Comparison of ENCODE assay signal across 1 cellular context in the genomic region with DNA sequence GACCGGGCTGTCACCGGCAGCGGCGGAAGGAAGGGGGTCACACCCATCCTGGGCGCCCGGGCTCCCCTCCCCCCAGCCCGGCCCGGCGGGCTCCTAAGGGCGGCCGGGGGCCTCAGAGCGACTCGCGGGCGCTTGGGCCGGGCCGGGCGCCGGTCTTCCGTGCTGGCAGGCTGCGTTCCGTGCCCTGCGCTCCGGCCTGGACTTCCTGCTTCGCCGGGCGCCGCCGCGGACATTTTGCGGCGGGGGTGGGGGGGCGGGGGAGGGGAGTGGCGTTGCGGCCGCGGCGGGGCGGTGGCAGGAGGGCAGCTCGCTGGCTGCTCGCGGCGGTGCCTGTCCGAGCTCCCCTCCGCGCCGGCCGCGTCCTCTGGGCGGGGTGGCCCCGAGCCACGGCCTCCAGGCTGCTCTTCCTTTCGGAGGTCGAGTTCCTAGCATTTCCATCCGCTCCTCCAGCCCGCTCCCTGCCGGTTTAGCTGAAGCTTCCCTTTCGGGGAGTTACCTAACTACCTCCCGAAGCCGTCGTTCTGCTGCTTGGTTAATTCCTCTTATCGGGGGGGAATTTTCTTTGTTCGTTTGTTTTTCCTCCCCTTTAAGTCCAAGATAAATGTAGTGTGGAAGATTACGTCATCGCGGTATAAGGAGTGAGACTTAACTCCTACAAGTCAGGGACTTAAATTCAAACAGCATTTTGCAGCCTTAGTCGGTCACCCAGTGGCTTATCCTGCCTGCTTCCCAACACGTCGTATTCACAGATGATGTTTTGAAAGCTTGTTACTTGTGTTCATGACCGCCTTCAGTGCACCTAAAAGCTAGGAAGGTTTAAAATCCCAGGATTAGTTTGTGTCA.
TF ChIP-seq lines count a peak whose summit lies in the region.

No MANE protein-coding gene starts in this region.

TF ChIP-seq in HEK293, 187 proteins besides CTCF, POLR2A, EP300 and RAD21 (continued from another document and continues in another):
- TF ChIP-seq, protein P1, sequence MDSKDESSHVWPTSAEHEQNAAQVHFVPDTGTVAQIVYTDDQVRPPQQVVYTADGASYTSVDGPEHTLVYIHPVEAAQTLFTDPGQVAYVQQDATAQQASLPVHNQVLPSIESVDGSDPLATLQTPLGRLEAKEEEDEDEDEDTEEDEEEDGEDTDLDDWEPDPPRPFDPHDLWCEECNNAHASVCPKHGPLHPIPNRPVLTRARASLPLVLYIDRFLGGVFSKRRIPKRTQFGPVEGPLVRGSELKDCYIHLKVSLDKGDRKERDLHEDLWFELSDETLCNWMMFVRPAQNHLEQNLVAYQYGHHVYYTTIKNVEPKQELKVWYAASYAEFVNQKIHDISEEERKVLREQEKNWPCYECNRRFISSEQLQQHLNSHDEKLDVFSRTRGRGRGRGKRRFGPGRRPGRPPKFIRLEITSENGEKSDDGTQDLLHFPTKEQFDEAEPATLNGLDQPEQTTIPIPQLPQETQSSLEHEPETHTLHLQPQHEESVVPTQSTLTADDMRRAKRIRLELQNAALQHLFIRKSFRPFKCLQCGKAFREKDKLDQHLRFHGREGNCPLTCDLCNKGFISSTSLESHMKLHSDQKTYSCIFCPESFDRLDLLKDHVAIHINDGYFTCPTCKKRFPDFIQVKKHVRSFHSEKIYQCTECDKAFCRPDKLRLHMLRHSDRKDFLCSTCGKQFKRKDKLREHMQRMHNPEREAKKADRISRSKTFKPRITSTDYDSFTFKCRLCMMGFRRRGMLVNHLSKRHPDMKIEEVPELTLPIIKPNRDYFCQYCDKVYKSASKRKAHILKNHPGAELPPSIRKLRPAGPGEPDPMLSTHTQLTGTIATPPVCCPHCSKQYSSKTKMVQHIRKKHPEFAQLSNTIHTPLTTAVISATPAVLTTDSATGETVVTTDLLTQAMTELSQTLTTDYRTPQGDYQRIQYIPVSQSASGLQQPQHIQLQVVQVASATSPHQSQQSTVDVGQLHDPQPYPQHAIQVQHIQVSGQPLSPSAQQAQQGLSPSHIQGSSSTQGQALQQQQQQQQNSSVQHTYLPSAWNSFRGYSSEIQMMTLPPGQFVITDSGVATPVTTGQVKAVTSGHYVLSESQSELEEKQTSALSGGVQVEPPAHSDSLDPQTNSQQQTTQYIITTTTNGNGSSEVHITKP (tag by site-specific recombination; IDR thresholded peaks at IDR 0.05): peak; percentile 84
- TF ChIP-seq, protein P2, sequence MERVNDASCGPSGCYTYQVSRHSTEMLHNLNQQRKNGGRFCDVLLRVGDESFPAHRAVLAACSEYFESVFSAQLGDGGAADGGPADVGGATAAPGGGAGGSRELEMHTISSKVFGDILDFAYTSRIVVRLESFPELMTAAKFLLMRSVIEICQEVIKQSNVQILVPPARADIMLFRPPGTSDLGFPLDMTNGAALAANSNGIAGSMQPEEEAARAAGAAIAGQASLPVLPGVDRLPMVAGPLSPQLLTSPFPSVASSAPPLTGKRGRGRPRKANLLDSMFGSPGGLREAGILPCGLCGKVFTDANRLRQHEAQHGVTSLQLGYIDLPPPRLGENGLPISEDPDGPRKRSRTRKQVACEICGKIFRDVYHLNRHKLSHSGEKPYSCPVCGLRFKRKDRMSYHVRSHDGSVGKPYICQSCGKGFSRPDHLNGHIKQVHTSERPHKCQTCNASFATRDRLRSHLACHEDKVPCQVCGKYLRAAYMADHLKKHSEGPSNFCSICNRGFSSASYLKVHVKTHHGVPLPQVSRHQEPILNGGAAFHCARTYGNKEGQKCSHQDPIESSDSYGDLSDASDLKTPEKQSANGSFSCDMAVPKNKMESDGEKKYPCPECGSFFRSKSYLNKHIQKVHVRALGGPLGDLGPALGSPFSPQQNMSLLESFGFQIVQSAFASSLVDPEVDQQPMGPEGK (tag by site-specific recombination; IDR thresholded peaks at IDR 0.05): peak; percentile 88
- TF ChIP-seq, protein P3, sequence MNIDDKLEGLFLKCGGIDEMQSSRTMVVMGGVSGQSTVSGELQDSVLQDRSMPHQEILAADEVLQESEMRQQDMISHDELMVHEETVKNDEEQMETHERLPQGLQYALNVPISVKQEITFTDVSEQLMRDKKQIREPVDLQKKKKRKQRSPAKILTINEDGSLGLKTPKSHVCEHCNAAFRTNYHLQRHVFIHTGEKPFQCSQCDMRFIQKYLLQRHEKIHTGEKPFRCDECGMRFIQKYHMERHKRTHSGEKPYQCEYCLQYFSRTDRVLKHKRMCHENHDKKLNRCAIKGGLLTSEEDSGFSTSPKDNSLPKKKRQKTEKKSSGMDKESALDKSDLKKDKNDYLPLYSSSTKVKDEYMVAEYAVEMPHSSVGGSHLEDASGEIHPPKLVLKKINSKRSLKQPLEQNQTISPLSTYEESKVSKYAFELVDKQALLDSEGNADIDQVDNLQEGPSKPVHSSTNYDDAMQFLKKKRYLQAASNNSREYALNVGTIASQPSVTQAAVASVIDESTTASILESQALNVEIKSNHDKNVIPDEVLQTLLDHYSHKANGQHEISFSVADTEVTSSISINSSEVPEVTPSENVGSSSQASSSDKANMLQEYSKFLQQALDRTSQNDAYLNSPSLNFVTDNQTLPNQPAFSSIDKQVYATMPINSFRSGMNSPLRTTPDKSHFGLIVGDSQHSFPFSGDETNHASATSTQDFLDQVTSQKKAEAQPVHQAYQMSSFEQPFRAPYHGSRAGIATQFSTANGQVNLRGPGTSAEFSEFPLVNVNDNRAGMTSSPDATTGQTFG (tag by site-specific recombination; IDR thresholded peaks at IDR 0.05; ENCODE audit: borderline replicate concordance): no peak
- TF ChIP-seq, protein P4, sequence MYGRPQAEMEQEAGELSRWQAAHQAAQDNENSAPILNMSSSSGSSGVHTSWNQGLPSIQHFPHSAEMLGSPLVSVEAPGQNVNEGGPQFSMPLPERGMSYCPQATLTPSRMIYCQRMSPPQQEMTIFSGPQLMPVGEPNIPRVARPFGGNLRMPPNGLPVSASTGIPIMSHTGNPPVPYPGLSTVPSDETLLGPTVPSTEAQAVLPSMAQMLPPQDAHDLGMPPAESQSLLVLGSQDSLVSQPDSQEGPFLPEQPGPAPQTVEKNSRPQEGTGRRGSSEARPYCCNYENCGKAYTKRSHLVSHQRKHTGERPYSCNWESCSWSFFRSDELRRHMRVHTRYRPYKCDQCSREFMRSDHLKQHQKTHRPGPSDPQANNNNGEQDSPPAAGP (tag by site-specific recombination; IDR thresholded peaks at IDR 0.05): peak; percentile 67; the same call in 1 of the 2 replicates
- peak; percentile 92 for TF ChIP-seq ZNF600 (tag by site-specific recombination; IDR thresholded peaks at IDR 0.05)
- TF ChIP-seq, protein P5, sequence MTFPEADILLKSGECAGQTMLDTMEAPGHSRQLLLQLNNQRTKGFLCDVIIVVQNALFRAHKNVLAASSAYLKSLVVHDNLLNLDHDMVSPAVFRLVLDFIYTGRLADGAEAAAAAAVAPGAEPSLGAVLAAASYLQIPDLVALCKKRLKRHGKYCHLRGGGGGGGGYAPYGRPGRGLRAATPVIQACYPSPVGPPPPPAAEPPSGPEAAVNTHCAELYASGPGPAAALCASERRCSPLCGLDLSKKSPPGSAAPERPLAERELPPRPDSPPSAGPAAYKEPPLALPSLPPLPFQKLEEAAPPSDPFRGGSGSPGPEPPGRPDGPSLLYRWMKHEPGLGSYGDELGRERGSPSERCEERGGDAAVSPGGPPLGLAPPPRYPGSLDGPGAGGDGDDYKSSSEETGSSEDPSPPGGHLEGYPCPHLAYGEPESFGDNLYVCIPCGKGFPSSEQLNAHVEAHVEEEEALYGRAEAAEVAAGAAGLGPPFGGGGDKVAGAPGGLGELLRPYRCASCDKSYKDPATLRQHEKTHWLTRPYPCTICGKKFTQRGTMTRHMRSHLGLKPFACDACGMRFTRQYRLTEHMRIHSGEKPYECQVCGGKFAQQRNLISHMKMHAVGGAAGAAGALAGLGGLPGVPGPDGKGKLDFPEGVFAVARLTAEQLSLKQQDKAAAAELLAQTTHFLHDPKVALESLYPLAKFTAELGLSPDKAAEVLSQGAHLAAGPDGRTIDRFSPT (tag by site-specific recombination; IDR thresholded peaks at IDR 0.05): no peak
- TF ChIP-seq, protein P6, sequence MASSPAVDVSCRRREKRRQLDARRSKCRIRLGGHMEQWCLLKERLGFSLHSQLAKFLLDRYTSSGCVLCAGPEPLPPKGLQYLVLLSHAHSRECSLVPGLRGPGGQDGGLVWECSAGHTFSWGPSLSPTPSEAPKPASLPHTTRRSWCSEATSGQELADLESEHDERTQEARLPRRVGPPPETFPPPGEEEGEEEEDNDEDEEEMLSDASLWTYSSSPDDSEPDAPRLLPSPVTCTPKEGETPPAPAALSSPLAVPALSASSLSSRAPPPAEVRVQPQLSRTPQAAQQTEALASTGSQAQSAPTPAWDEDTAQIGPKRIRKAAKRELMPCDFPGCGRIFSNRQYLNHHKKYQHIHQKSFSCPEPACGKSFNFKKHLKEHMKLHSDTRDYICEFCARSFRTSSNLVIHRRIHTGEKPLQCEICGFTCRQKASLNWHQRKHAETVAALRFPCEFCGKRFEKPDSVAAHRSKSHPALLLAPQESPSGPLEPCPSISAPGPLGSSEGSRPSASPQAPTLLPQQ (tag by site-specific recombination; IDR thresholded peaks at IDR 0.05): peak; percentile 62
- no peak for TF ChIP-seq ZNF433 (tag by site-specific recombination; IDR thresholded peaks at IDR 0.05; ENCODE audit: low read depth)
- TF ChIP-seq ZNF132 (tag by site-specific recombination; IDR thresholded peaks at IDR 0.05; ENCODE audit: borderline replicate concordance): no peak
- TF ChIP-seq ZNF112 (tag by site-specific recombination; IDR thresholded peaks at IDR 0.05): no peak
- TF ChIP-seq, protein P7, sequence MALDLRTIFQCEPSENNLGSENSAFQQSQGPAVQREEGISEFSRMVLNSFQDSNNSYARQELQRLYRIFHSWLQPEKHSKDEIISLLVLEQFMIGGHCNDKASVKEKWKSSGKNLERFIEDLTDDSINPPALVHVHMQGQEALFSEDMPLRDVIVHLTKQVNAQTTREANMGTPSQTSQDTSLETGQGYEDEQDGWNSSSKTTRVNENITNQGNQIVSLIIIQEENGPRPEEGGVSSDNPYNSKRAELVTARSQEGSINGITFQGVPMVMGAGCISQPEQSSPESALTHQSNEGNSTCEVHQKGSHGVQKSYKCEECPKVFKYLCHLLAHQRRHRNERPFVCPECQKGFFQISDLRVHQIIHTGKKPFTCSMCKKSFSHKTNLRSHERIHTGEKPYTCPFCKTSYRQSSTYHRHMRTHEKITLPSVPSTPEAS (tag by site-specific recombination; IDR thresholded peaks at IDR 0.05): no peak
- TF ChIP-seq ZNF791 (tag by site-specific recombination; IDR thresholded peaks at IDR 0.05): no peak
- TF ChIP-seq SCRT1 (tag by site-specific recombination; IDR thresholded peaks at IDR 0.05; ENCODE audit: borderline replicate concordance): no peak; the same call in 1 of the 2 replicates
- TF ChIP-seq ZNF473 (tag by site-specific recombination; IDR thresholded peaks at IDR 0.05): no peak
- TF ChIP-seq ZNF391 (tag by site-specific recombination; IDR thresholded peaks at IDR 0.05; ENCODE audit: borderline replicate concordance, low read depth): peak; percentile 31; the same call in 1 of the 2 replicates
- no peak for TF ChIP-seq ZNF670 (tag by site-specific recombination; IDR thresholded peaks at IDR 0.05; ENCODE audit: low read depth)
- no peak for TF ChIP-seq BCL11A (tag by site-specific recombination; IDR thresholded peaks at IDR 0.05; ENCODE audit: low read depth)
- TF ChIP-seq ZNF2 (tag by site-specific recombination; IDR thresholded peaks at IDR 0.05): peak; percentile 62; the same call in 1 of the 2 replicates
- TF ChIP-seq, protein P8, sequence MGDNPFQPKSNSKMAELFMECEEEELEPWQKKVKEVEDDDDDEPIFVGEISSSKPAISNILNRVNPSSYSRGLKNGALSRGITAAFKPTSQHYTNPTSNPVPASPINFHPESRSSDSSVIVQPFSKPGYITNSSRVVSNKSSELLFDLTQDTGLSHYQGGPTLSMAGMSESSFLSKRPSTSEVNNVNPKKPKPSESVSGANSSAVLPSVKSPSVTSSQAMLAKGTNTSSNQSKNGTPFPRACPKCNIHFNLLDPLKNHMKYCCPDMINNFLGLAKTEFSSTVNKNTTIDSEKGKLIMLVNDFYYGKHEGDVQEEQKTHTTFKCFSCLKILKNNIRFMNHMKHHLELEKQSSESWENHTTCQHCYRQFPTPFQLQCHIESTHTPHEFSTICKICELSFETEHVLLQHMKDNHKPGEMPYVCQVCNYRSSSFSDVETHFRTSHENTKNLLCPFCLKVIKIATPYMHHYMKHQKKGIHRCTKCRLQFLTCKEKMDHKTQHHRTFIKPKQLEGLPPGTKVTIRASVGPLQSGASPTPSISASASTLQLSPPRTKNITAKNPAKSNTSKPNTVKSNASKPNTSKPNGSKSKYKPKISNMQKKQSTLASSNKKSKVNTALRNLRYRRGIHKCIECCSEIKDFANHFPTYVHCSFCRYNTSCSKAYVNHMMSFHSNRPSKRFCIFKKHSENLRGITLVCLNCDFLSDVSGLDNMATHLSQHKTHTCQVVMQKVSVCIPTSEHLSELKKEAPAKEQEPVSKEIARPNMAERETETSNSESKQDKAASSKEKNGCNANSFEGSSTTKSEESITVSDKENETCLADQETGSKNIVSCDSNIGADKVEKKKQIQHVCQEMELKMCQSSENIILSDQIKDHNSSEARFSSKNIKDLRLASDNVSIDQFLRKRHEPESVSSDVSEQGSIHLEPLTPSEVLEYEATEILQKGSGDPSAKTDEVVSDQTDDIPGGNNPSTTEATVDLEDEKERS (tag by site-specific recombination; IDR thresholded peaks at IDR 0.05): no peak
- TF ChIP-seq ZNF514 (tag by site-specific recombination; IDR thresholded peaks at IDR 0.05): no peak
- no peak for TF ChIP-seq ZNF350 (tag by site-specific recombination; IDR thresholded peaks at IDR 0.05)
- no peak for TF ChIP-seq ZNF19 (tag by site-specific recombination; IDR thresholded peaks at IDR 0.05; ENCODE audit: low read depth)
- peak; percentile 77 for TF ChIP-seq ZXDB (tag by site-specific recombination; IDR thresholded peaks at IDR 0.05)
- TF ChIP-seq, protein P9, sequence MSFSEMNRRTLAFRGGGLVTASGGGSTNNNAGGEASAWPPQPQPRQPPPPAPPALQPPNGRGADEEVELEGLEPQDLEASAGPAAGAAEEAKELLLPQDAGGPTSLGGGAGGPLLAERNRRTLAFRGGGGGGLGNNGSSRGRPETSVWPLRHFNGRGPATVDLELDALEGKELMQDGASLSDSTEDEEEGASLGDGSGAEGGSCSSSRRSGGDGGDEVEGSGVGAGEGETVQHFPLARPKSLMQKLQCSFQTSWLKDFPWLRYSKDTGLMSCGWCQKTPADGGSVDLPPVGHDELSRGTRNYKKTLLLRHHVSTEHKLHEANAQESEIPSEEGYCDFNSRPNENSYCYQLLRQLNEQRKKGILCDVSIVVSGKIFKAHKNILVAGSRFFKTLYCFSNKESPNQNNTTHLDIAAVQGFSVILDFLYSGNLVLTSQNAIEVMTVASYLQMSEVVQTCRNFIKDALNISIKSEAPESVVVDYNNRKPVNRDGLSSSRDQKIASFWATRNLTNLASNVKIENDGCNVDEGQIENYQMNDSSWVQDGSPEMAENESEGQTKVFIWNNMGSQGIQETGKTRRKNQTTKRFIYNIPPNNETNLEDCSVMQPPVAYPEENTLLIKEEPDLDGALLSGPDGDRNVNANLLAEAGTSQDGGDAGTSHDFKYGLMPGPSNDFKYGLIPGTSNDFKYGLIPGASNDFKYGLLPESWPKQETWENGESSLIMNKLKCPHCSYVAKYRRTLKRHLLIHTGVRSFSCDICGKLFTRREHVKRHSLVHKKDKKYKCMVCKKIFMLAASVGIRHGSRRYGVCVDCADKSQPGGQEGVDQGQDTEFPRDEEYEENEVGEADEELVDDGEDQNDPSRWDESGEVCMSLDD (tag by site-specific recombination; IDR thresholded peaks at IDR 0.05): 0 out of 2 replicates have a peak, but pooled peaks have one; percentile 14
- TF ChIP-seq, protein P10, sequence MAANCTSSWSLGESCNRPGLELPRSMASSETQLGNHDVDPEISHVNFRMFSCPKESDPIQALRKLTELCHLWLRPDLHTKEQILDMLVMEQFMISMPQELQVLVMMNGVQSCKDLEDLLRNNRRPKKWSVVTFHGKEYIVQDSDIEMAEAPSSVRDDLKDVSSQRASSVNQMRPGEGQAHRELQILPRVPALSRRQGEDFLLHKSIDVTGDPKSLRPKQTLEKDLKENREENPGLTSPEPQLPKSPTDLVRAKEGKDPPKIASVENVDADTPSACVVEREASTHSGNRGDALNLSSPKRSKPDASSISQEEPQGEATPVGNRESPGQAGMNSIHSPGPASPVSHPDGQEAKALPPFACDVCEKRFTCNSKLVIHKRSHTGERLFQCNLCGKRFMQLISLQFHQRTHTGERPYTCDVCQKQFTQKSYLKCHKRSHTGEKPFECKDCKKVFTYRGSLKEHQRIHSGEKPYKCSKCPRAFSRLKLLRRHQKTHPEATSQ (tag by site-specific recombination; IDR thresholded peaks at IDR 0.05): no peak
